Comparison of ENCODE assay signal across 17 cellular contexts in genomic region chr4:23881674-23882337, GRCh38. TPM values are rescaled to one million over a fixed set of nuclear protein-coding genes. Genes with fewer than 3 reads are reported as not detected.
DNase-seq lines count a peak whose midpoint lies in the region; ATAC-seq, FAIRE-seq and TF ChIP-seq lines count a peak whose summit lies in the region.
"Had no signal": no experiment of that assay in that cellular context is flagged by ENCODE, and none has a peak within 500 bp of the region (broad histone marks: within the 10 kb centered on the region; RNA-seq: fewer than 3 reads in every experiment).

No MANE protein-coding gene starts in this region.

- TF ChIP-seq CTCF in WERI-Rb-1 (IDR thresholded peaks at IDR 0.05; ENCODE audit: low read depth, low read length) = peak; percentile 25; the same call in 1 of the 2 replicates
- TF ChIP-seq CTCF in kidney (IDR thresholded peaks at IDR 0.05; ENCODE audit: borderline replicate concordance, extremely low read depth, insufficient read depth) = no peak
- TF ChIP-seq CTCF in tibial nerve (IDR thresholded peaks at IDR 0.05) = no peak

- H3K9me3 Mint-ChIP-seq in activated T-cell treated with anti-CD3 and anti-CD28 coated beads, Interleukin-2, amount 50 U/mL, for 4 hours = no peaks in the 10 kb centered on the region

- H3K9ac ChIP-seq in kidney (ENCODE audit: low read length in 2 of 2) (peak overlapping the region; percentile 1 to 65), stomach smooth muscle (ENCODE audit: low read length in 2 of 2) (no peak overlapping the region)
- H3K9ac ChIP-seq: KMS-11, SK-N-SH had no signal

- H3K27me3 ChIP-seq in WERI-Rb-1 (ENCODE audit: insufficient read depth, low read depth, severe bottlenecking) (no peaks in the 10 kb centered on the region), stomach smooth muscle (ENCODE audit: control insufficient read depth in 1 of 2, insufficient read depth in 2 of 2, low read length in 2 of 2) (no peaks in the 10 kb centered on the region), tibial nerve (no peaks in the 10 kb centered on the region)

- intact Hi-C loops in kidney (cut with DNase I) = no loop called here

- no peaks in the 10 kb centered on the region for H3K27me3 Mint-ChIP-seq in activated T-cell treated with anti-CD3 and anti-CD28 coated beads, Interleukin-2, amount 50 U/mL, for 4 hours (ENCODE audit: low read depth)
- H3K27me3 Mint-ChIP-seq: brain had no signal

- 78 to 81% methylated on average over 8 of the region's 8 CpGs for WGBS in tibial nerve, 2 donors

- no peak overlapping the region for H3K4me3 ChIP-seq in WERI-Rb-1 (ENCODE audit: low read depth, low read length)
- peak overlapping the region; percentile 26 to 36 for H3K4me3 ChIP-seq in kidney (ENCODE audit: low read length in 2 of 2)
- no peak overlapping the region for H3K4me3 ChIP-seq in stomach smooth muscle (ENCODE audit: low read length in 2 of 2)
- H3K4me3 ChIP-seq in tibial nerve = no peak overlapping the region

- no peaks in the 10 kb centered on the region for H3K36me3 ChIP-seq in WERI-Rb-1
- H3K36me3 ChIP-seq in kidney (ENCODE audit: control insufficient read depth in 1 of 2, insufficient read depth in 2 of 2, low read length in 2 of 2) = peaks cover 0 to 16% of the 10 kb centered on the region in 2 donors
- H3K36me3 ChIP-seq in stomach smooth muscle (ENCODE audit: control insufficient read depth in 2 of 2, insufficient read depth in 2 of 2, low read length in 2 of 2) = no peaks in the 10 kb centered on the region
- no peaks in the 10 kb centered on the region for H3K36me3 ChIP-seq in tibial nerve

- no peaks in the 10 kb centered on the region for H3K36me3 Mint-ChIP-seq in activated T-cell treated with anti-CD3 and anti-CD28 coated beads, Interleukin-2, amount 50 U/mL, for 4 hours (ENCODE audit: insufficient read depth)
- H3K36me3 Mint-ChIP-seq: brain had no signal

- FAIRE-seq in kidney (lab: Jason Lieb, UNC) = no peak
- FAIRE-seq: G401.6 had no signal

- no peak for TF ChIP-seq POLR2A in tibial nerve (IDR thresholded peaks at IDR 0.05)

- peak; percentile 61 for DNase-seq in DMS53 (lab: John Stamatoyannopoulos, UW)
- no peak for DNase-seq in DMS53 treated with DMSO at 0.1 percent for 48 hours (lab: John Stamatoyannopoulos, UW; ENCODE audit: unreplicated experiment)
- no peak for DNase-seq in WERI-Rb-1
- no peak for DNase-seq in kidney
- no peak for DNase-seq in activated T-cell treated with anti-CD3 and anti-CD28 coated beads, Interleukin-2, amount 50 U/mL, for 4 hours
- DNase-seq in SIG-M5 (lab: John Stamatoyannopoulos, UW) = no peak
- no peak for DNase-seq in tibial nerve (ENCODE audit: low spot score in 2 of 2)
- DNase-seq: activated gamma-delta T cell treated with Interleukin-2 at 50 U/mL for 16 hours; effector memory CD4-positive, alpha-beta T cell; SK-N-SH; stimulated activated CD4-positive, alpha-beta T cell treated with anti-CD3 and anti-CD28 coated beads, Interleukin-4, amount 100 ng/mL, for 1 hour had no signal

- H3K4me3 Mint-ChIP-seq in activated T-cell treated with anti-CD3 and anti-CD28 coated beads, Interleukin-2, amount 50 U/mL, for 4 hours = no peak overlapping the region
- H3K4me3 Mint-ChIP-seq: brain had no signal

- peaks cover 33 to 35% of the 10 kb centered on the region in 2 donors for H3K4me1 ChIP-seq in kidney (ENCODE audit: control insufficient read depth in 1 of 2, insufficient read depth in 1 of 2, low read depth in 1 of 2, low read length in 2 of 2)
- peaks cover 43% of the 10 kb centered on the region for H3K4me1 ChIP-seq in stomach smooth muscle (ENCODE audit: control insufficient read depth, insufficient read depth, low read length)
- H3K4me1 ChIP-seq in tibial nerve = peaks cover 0 to 18% (median 0%) of the 10 kb centered on the region in 4 donors

- no peaks in the 10 kb centered on the region for H3K9me3 ChIP-seq in WERI-Rb-1 (ENCODE audit: severe bottlenecking)
- no peaks in the 10 kb centered on the region for H3K9me3 ChIP-seq in kidney (ENCODE audit: control insufficient read depth in 1 of 2, low read length in 2 of 2)
- H3K9me3 ChIP-seq in stomach smooth muscle (ENCODE audit: control insufficient read depth in 2 of 2, low read length in 2 of 2) = no peaks in the 10 kb centered on the region
- no peaks in the 10 kb centered on the region for H3K9me3 ChIP-seq in tibial nerve
- H3K9me3 ChIP-seq: SK-N-SH had no signal

- no peak for TF ChIP-seq EP300 in tibial nerve (IDR thresholded peaks at IDR 0.05)

- H3K27ac ChIP-seq in WERI-Rb-1 (no peak overlapping the region), kidney (ENCODE audit: low read depth in 2 of 2, low read length in 2 of 2) (peak overlapping the region; percentile 83 to 88), stomach smooth muscle (ENCODE audit: low read length) (peak overlapping the region; percentile 56), tibial nerve (no peak overlapping the region)
- H3K27ac ChIP-seq: 22Rv1, KMS-11 had no signal

- H3K4me1 Mint-ChIP-seq in activated T-cell treated with anti-CD3 and anti-CD28 coated beads, Interleukin-2, amount 50 U/mL, for 4 hours (ENCODE audit: low read depth) = no peaks in the 10 kb centered on the region

- no peak for ATAC-seq in activated T-cell treated with anti-CD3 and anti-CD28 coated beads, Interleukin-2, amount 50 U/mL, for 4 hours

RNA-seq across cellular contexts. Expression of gene PPARGC1A, which starts 8.0 kb away (rescaled TPM):
- 80.8 TPM for total RNA-seq in kidney
- polyA plus RNA-seq in kidney (ENCODE audit: insufficient read depth, low read depth, low replicate concordance) = 22.8 TPM
- total RNA-seq in activated T-cell treated with anti-CD3 and anti-CD28 coated beads, Interleukin-2, amount 50 U/mL, for 4 hours = under 1 TPM in 1 of 3 donors, not detected in 2; 0.23 TPM
- total RNA-seq in tibial nerve = 10 to 100 TPM in 1 of 4 donors, 1 to 10 TPM in 3; 4.6 to 14.7 (median 6.8) TPM
- total RNA-seq: pulmonary artery endothelial cell had no signal

Comparison
In these comparisons a context has a peak if more than half of its experiments do, and no peak if none do; other contexts are left out.
1. H3K27ac ChIP-seq: peak in kidney (2 of 2) and stomach smooth muscle (single experiment); none in WERI-Rb-1 (single experiment) and tibial nerve (0 of 4).
2. H3K4me3 ChIP-seq: peak in kidney (2 of 2); none in WERI-Rb-1 (single experiment), stomach smooth muscle (0 of 2) and tibial nerve (0 of 4).
3. H3K9ac ChIP-seq: peak in kidney (2 of 2); none in stomach smooth muscle (0 of 2).